29 cellular contexts compared by ENCODE assay signal in the genomic region with DNA sequence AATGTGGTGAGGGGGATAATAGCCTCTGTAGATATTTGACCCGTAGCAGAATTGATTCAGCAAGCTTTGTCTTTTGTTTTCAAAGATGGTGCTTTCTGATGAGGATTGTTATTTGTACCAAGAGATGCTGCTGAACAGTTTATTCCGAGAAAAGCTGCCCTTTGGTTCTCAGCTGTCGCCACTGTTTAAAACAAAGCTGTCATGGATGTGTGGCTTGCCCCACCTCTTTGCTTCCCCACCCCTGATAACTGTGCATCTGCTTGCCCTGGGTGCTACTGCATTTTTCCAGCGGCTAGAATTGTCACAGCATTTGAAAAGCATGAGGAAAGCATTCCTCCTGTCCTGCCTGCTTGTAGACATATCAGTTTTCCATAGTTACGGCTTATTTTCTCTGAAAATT.
"Had no signal": no experiment of that assay in that cellular context is flagged by ENCODE, and none has a peak within 500 bp of the region (broad histone marks: within the 10 kb centered on the region; RNA-seq: fewer than 3 reads in every experiment).

No MANE protein-coding gene starts in this region.

- H3K9me3 ChIP-seq: adrenal gland, colonic mucosa, gastroesophageal sphincter, lower lobe of right lung, thoracic aorta, upper lobe of left lung had no signal

- H3K36me3 ChIP-seq: adrenal gland, colonic mucosa, gastroesophageal sphincter, heart left ventricle, lower lobe of right lung, thoracic aorta, upper lobe of left lung, WERI-Rb-1 had no signal

- H3K4me2 ChIP-seq: smooth muscle cell had no signal

- H3K27ac Mint-ChIP-seq: activated naive CD8-positive, alpha-beta T cell; activated T-cell treated with anti-CD3 and anti-CD28 coated beads, Interleukin-2, amount 50 U/mL, for 24 hours; activated T-helper 17 cell treated with anti-CD3 and anti-CD28 coated beads, Interleukin-2, amount 50 U/mL, for 72 hours; endodermal cell; natural killer cell; stimulated activated memory B cell treated with anti-CD40 and anti-IgM and Interleukin-4, amounts not matched to agents 10 μg/mL and 1 μg/mL and 100 μg/mL, for 72 hours had no signal

- H3K27me3 ChIP-seq: adrenal gland, colonic mucosa, gastroesophageal sphincter, heart left ventricle, upper lobe of left lung had no signal

- ATAC-seq: gastroesophageal sphincter; heart left ventricle; left lobe of liver; lower lobe of right lung; natural killer cell; sciatic nerve; stimulated activated memory B cell treated with anti-CD40 and anti-IgM and Interleukin-4, amounts not matched to agents 10 μg/mL and 1 μg/mL and 100 μg/mL, for 72 hours had no signal

- H2AFZ ChIP-seq: parathyroid adenoma had no signal

- H3K9me3 Mint-ChIP-seq: activated T-cell treated with anti-CD3 and anti-CD28 coated beads, Interleukin-2, amount 50 U/mL, for 24 hours; activated T-helper 17 cell treated with anti-CD3 and anti-CD28 coated beads, Interleukin-2, amount 50 U/mL, for 72 hours; central memory CD8-positive, alpha-beta T cell; endodermal cell had no signal

- H3K79me2 ChIP-seq: parathyroid adenoma had no signal

- H3K36me3 Mint-ChIP-seq: activated naive CD8-positive, alpha-beta T cell; natural killer cell; stimulated activated memory B cell treated with anti-CD40 and anti-IgM and Interleukin-4, amounts not matched to agents 10 μg/mL and 1 μg/mL and 100 μg/mL, for 72 hours had no signal

- H3K4me1 Mint-ChIP-seq: activated T-helper 17 cell treated with anti-CD3 and anti-CD28 coated beads, Interleukin-2, amount 50 U/mL, for 72 hours; central memory CD8-positive, alpha-beta T cell; endodermal cell; natural killer cell; stimulated activated memory B cell treated with anti-CD40 and anti-IgM and Interleukin-4, amounts not matched to agents 10 μg/mL and 1 μg/mL and 100 μg/mL, for 72 hours had no signal

- H3K4me1 ChIP-seq: colonic mucosa, gastroesophageal sphincter, lower lobe of right lung, parathyroid adenoma, upper lobe of left lung had no signal

- H3K27me3 Mint-ChIP-seq: activated T-cell treated with anti-CD3 and anti-CD28 coated beads, Interleukin-2, amount 50 U/mL, for 24 hours; activated T-helper 17 cell treated with anti-CD3 and anti-CD28 coated beads, Interleukin-2, amount 50 U/mL, for 72 hours; stimulated activated memory B cell treated with anti-CD40 and anti-IgM and Interleukin-4, amounts not matched to agents 10 μg/mL and 1 μg/mL and 100 μg/mL, for 72 hours had no signal

- DNase-seq: activated CD4-positive, alpha-beta T cell treated with anti-CD3 and anti-CD28 coated beads for 1 hour; activated CD4-positive, alpha-beta T cell treated with anti-CD3 and anti-CD28 coated beads, Interleukin-2, amount 50 U/mL, for 4 hours; activated CD8-positive, alpha-beta memory T cell treated with anti-CD3 and anti-CD28 coated beads for 24 hours; activated CD8-positive, alpha-beta memory T cell treated with anti-CD3 and anti-CD28 coated beads, Interleukin-2, amount 50 U/mL, for 4 hours; activated T-cell treated with anti-CD3 and anti-CD28 coated beads, Interleukin-2, amount 50 U/mL, for 24 hours; adrenal gland; colonic mucosa; endodermal cell; heart left ventricle; kidney; lower lobe of right lung; natural killer cell; stimulated activated CD4-positive, alpha-beta T cell treated with anti-CD3 and anti-CD28 coated beads, Interleukin-15, amount 100 ng/mL, for 24 hours; T-helper 1 cell; upper lobe of left lung; WERI-Rb-1 had no signal

- H3K4me3 ChIP-seq: adrenal gland, colonic mucosa, gastroesophageal sphincter, heart left ventricle, lower lobe of right lung, smooth muscle cell, thoracic aorta, upper lobe of left lung had no signal

- FAIRE-seq: astrocyte, TTC549 had no signal

- H3K9ac ChIP-seq: parathyroid adenoma had no signal

- H3K4me3 Mint-ChIP-seq: activated naive CD8-positive, alpha-beta T cell; activated T-cell treated with anti-CD3 and anti-CD28 coated beads, Interleukin-2, amount 50 U/mL, for 24 hours; activated T-helper 17 cell treated with anti-CD3 and anti-CD28 coated beads, Interleukin-2, amount 50 U/mL, for 72 hours; central memory CD8-positive, alpha-beta T cell; endodermal cell; natural killer cell; stimulated activated memory B cell treated with anti-CD40 and anti-IgM and Interleukin-4, amounts not matched to agents 10 μg/mL and 1 μg/mL and 100 μg/mL, for 72 hours had no signal

- H3K27ac ChIP-seq: adrenal gland, colonic mucosa, epithelial cell of prostate, gastroesophageal sphincter, heart left ventricle, lower lobe of right lung, parathyroid adenoma, upper lobe of left lung, WERI-Rb-1 had no signal
